15 cellular contexts compared by ENCODE assay signal in the genomic region with DNA sequence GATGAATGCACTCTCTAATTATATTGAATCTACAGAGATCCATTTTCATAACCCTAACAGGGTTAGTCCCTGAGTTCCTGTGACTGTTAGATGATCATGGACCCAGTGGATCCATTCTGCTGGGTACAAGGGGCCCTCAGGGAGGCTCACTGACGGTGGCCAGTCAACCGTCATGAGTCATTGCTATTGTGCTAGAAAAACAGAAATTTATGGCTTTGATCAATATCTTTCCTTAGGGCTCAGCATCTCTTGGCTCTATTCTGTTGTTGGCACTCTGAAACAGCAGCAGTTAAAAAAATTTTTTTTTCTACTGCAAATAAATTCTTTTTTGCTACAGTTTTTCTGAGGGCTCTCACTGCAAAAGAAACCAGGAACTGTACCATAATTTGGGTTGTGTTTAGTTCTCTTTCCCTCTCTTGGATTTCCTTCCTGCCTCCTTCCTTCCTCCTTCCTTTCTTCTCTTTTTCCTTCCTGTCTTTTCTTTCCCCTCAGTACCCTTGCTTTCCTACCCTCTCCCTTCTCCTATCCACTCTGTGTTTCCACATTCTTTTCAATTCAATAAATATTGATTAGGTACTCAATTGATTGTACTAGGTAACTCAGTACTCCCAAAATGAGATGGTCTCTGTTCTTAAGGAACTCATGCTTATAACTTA. TPM values are rescaled to one million over a fixed set of nuclear protein-coding genes. Genes with fewer than 3 reads are reported as not detected.
DNase-seq lines count a peak whose midpoint lies in the region; ATAC-seq, FAIRE-seq and TF ChIP-seq lines count a peak whose summit lies in the region.
"Had no signal": no experiment of that assay in that cellular context is flagged by ENCODE, and none has a peak within 500 bp of the region (broad histone marks: within the 10 kb centered on the region; RNA-seq: fewer than 3 reads in every experiment).

No MANE protein-coding gene starts in this region.

- TF ChIP-seq CTCF in SK-N-SH (IDR thresholded peaks at IDR 0.05) (no peak), PC-3 (conservative IDR thresholded peaks at IDR 0.05; ENCODE audit: low read depth, low read length) (no peak), endothelial cell of umbilical vein (IDR thresholded peaks at IDR 0.05; ENCODE audit: extremely low read depth in 1 of 2, insufficient read depth in 1 of 2, low read depth in 1 of 2, low read length in 2 of 2) (no peak), MM.1S (IDR thresholded peaks at IDR 0.05; ENCODE audit: low read length) (no peak)

- H3K36me3 ChIP-seq in SK-N-SH (replicated peaks in 1 of 2; ENCODE audit: control insufficient read depth in 1 of 2, insufficient read depth in 2 of 2, low read length in 1 of 2) (no peaks in the 10 kb centered on the region), PC-3 (ENCODE audit: low read depth, low read length) (no peaks in the 10 kb centered on the region), endothelial cell of umbilical vein (ENCODE audit: control insufficient read depth in 2 of 2, extremely low read depth in 1 of 2, insufficient read depth in 2 of 2, low read length in 2 of 2) (no peaks in the 10 kb centered on the region), MM.1S (replicated peaks; ENCODE audit: insufficient read depth, low read length) (no peaks in the 10 kb centered on the region)
- H3K36me3 ChIP-seq: HAP-1 had no signal

- CTCF ChIA-PET in SK-N-SH (lab: Yijun Ruan, JAX) (interaction anchor here (3.6 kb wide), 1 partner anchor 112 kb away, joined by 23 read pairs; no protein-coding TSS in a partner anchor), PC-3 (lab: Charles Lee) (no interaction called here), endothelial cell of umbilical vein (lab: Charles Lee) (interaction anchor here (4.2 kb wide), 1 partner anchor 17 kb away, joined by 30 read pairs; no protein-coding TSS in a partner anchor)

- H3K4me1 ChIP-seq in SK-N-SH (ENCODE audit: control insufficient read depth in 1 of 2, insufficient read depth in 2 of 2, low read depth in 1 of 2, low read length in 1 of 2) (peaks cover 28 to 45% of the 10 kb centered on the region in 2 experiments), PC-3 (ENCODE audit: insufficient read depth, low read length) (peaks cover 43% of the 10 kb centered on the region), endothelial cell of umbilical vein (ENCODE audit: control insufficient read depth, extremely low read depth, insufficient read depth, low read length) (peaks cover 21% of the 10 kb centered on the region), MM.1S (ENCODE audit: low read length) (no peaks in the 10 kb centered on the region)

- BruUV-seq in PC-3 (replicated peaks; lab: Mats Ljungman, UMichigan) (no TSS peak), endothelial cell of umbilical vein (replicated peaks; lab: Mats Ljungman, UMichigan) (no TSS peak)

- H3K9me3 ChIP-seq in SK-N-SH (no peaks in the 10 kb centered on the region), PC-3 (ENCODE audit: low read length) (no peaks in the 10 kb centered on the region), endothelial cell of umbilical vein (replicated peaks; ENCODE audit: control insufficient read depth, insufficient read depth, low read length) (no peaks in the 10 kb centered on the region), MM.1S (replicated peaks; ENCODE audit: insufficient read depth, low read length) (no peaks in the 10 kb centered on the region)
- H3K9me3 ChIP-seq: HAP-1 had no signal

- POLR2A ChIA-PET in SK-N-SH (lab: Yijun Ruan, JAX): no interaction called here
- POLR2A ChIA-PET in PC-3 (lab: Charles Lee; ENCODE audit: unreplicated experiment): no interaction called here
- POLR2A ChIA-PET in endothelial cell of umbilical vein (lab: Charles Lee): no interaction called here

- H3K4me3 ChIP-seq in SK-N-SH (ENCODE audit: low read depth in 2 of 2, low read length in 1 of 2): no peak overlapping the region
- no peak overlapping the region for H3K4me3 ChIP-seq in PC-3 (ENCODE audit: low read length)
- H3K4me3 ChIP-seq in endothelial cell of umbilical vein (replicated peaks in 1 of 3; ENCODE audit: insufficient read depth in 1 of 3, low read depth in 1 of 3, low read length in 3 of 3): no peak overlapping the region
- H3K4me3 ChIP-seq in MM.1S (ENCODE audit: low read length): no peak overlapping the region
- H3K4me3 ChIP-seq: HAP-1 had no signal

- H2AFZ ChIP-seq in SK-N-SH (ENCODE audit: low read depth) (no peak overlapping the region), PC-3 (ENCODE audit: low read length) (no peak overlapping the region), endothelial cell of umbilical vein (ENCODE audit: low read depth, low read length) (no peak overlapping the region), MM.1S (ENCODE audit: low read length) (no peak overlapping the region)

- H3K27ac ChIP-seq in SK-N-SH (ENCODE audit: low read depth in 2 of 2, low read length in 1 of 2) (peak overlapping the region in 1 of 2 experiments; percentile 68; a peak in 2 of 4 replicates), PC-3 (ENCODE audit: low read length) (no peak overlapping the region), endothelial cell of umbilical vein (ENCODE audit: insufficient read depth, low read depth, low read length) (no peak overlapping the region), caudate nucleus (ENCODE audit: low read depth, low read length) (no peak overlapping the region), MM.1S (ENCODE audit: low read length) (no peak overlapping the region)
- H3K27ac ChIP-seq: 22Rv1, RWPE1 had no signal

- dilution Hi-C loops in endothelial cell of umbilical vein (cut with MboI; ENCODE audit: extremely low pct_ligation_motif_present, low sequenced_read_pairs): no loop called here

- no peak for TF ChIP-seq POLR2A in endothelial cell of umbilical vein (IDR thresholded peaks at IDR 0.05; ENCODE audit: low read depth, low read length)

- DNase-seq in SK-N-SH (no peak), PC-3 (peak; percentile 45), endothelial cell of umbilical vein (ENCODE audit: low read depth, low spot score) (no peak), GM19240 (ENCODE audit: insufficient read length, low spot score) (no peak), caudate nucleus (lab: John Stamatoyannopoulos, UW) (no peak), MM.1S (no peak)
- DNase-seq: CD8-positive, alpha-beta T cell; NCI-H187 treated with DMSO at 0.1 percent for 48 hours; NCI-H226; SIG-M5 had no signal

- no peaks in the 10 kb centered on the region for H3K9me1 ChIP-seq in endothelial cell of umbilical vein (replicated peaks; ENCODE audit: control insufficient read depth, extremely low read depth, insufficient read depth, low read length)

- peaks cover 24% of the 10 kb centered on the region for H3F3A ChIP-seq in SK-N-SH (replicated peaks; ENCODE audit: insufficient read depth)
- H3F3A ChIP-seq in PC-3 (ENCODE audit: low read length, unreplicated experiment): no peaks in the 10 kb centered on the region
- no peaks in the 10 kb centered on the region for H3F3A ChIP-seq in MM.1S (ENCODE audit: insufficient read depth, low read length)

- ATAC-seq in SK-N-SH treated with all-trans-retinoic acid at 6 μM for 48 hours (no peak), PC-3 (no peak), HG02884 (IDR thresholded peaks at IDR 0.05; ENCODE audit: unreplicated experiment) (no peak)
- ATAC-seq: CD8-positive, alpha-beta T cell had no signal

- TF ChIP-seq EP300 in SK-N-SH (IDR thresholded peaks at IDR 0.05; ENCODE audit: borderline replicate concordance in 1 of 2, low read depth in 1 of 2, low read length in 1 of 2): peak in 1 of 2 experiments; percentile 58; a peak in 1 of 4 replicates

- H3K4me2 ChIP-seq in SK-N-SH: peak overlapping the region; percentile 23; the same call in 1 of the 2 replicates
- H3K4me2 ChIP-seq in PC-3 (ENCODE audit: low read length): no peak overlapping the region
- H3K4me2 ChIP-seq in endothelial cell of umbilical vein (ENCODE audit: insufficient read depth, low read length): no peak overlapping the region
- H3K4me2 ChIP-seq in MM.1S (ENCODE audit: low read depth, low read length): no peak overlapping the region

- no peaks in the 10 kb centered on the region for H3K27me3 ChIP-seq in SK-N-SH (ENCODE audit: insufficient read depth)
- no peaks in the 10 kb centered on the region for H3K27me3 ChIP-seq in PC-3 (ENCODE audit: low read length)
- peaks cover 3 to 9% of the 10 kb centered on the region in 2 experiments for H3K27me3 ChIP-seq in endothelial cell of umbilical vein (ENCODE audit: control insufficient read depth in 2 of 2, insufficient read depth in 2 of 2, low read length in 2 of 2)
- no peaks in the 10 kb centered on the region for H3K27me3 ChIP-seq in MM.1S (replicated peaks; ENCODE audit: insufficient read depth, low read length)

- no peaks in the 10 kb centered on the region for H3K9me2 ChIP-seq in SK-N-SH
- no peaks in the 10 kb centered on the region for H3K9me2 ChIP-seq in PC-3 (replicated peaks; ENCODE audit: low read length)
- H3K9me2 ChIP-seq in MM.1S (replicated peaks; ENCODE audit: insufficient read depth, low read length): no peaks in the 10 kb centered on the region

- FAIRE-seq in endothelial cell of umbilical vein (lab: Jason Lieb, UNC): no peak

- H3K9ac ChIP-seq in SK-N-SH (peak overlapping the region; percentile 3; the same call in 1 of the 2 replicates), PC-3 (ENCODE audit: low read length) (no peak overlapping the region), endothelial cell of umbilical vein (replicated peaks; ENCODE audit: extremely low read depth, insufficient read depth, low read length) (no peak overlapping the region), MM.1S (ENCODE audit: low read length) (no peak overlapping the region)

- intact Hi-C loops in PC-3 (cut with micrococcal nuclease) (loop anchor here (10.0 kb wide), 1 partner anchor 438 kb away; no protein-coding TSS in a partner anchor), endothelial cell of umbilical vein (cut with micrococcal nuclease) (loop anchor here (5.0 kb wide), 1 partner anchor 435 kb away; no protein-coding TSS in a partner anchor)

- no peaks in the 10 kb centered on the region for H4K20me1 ChIP-seq in SK-N-SH (ENCODE audit: insufficient read depth)
- H4K20me1 ChIP-seq in PC-3 (ENCODE audit: low read length): no peaks in the 10 kb centered on the region
- H4K20me1 ChIP-seq in endothelial cell of umbilical vein (replicated peaks; ENCODE audit: control insufficient read depth, extremely low read depth, insufficient read depth, low read length): no peaks in the 10 kb centered on the region
- H4K20me1 ChIP-seq in MM.1S (ENCODE audit: insufficient read depth, low read length): no peaks in the 10 kb centered on the region

- no peak for TF ChIP-seq RAD21 in SK-N-SH (IDR thresholded peaks at IDR 0.05; ENCODE audit: low read length)

- WGBS in SK-N-SH (ENCODE audit: low lambda C conversion rate): 39% methylated on average over 2 of the region's 2 CpGs

- no peaks in the 10 kb centered on the region for H3K79me2 ChIP-seq in SK-N-SH (ENCODE audit: insufficient read depth)
- H3K79me2 ChIP-seq in PC-3 (ENCODE audit: low read length): no peaks in the 10 kb centered on the region
- H3K79me2 ChIP-seq in endothelial cell of umbilical vein (ENCODE audit: control insufficient read depth, insufficient read depth, low read length): no peaks in the 10 kb centered on the region
- no peaks in the 10 kb centered on the region for H3K79me2 ChIP-seq in MM.1S (ENCODE audit: low read length)

RNA-seq across cellular contexts. Expression of gene UTP25, which starts 49.5 kb away (rescaled TPM):
- polyA plus RNA-seq in SK-N-SH (2012; rRNA removed) (6.3 and 9.3 TPM in 2 replicates), endothelial cell of umbilical vein (5.9 and 6.6 TPM in 2 replicates)
- polyA plus RNA-seq in SK-N-SH (2012; cell fraction: cytosol; rRNA removed): 6.3 and 7.1 TPM in 2 replicates
- 8.9 and 16.0 TPM in 2 replicates for polyA plus RNA-seq in SK-N-SH (2012; cell fraction: nucleus; rRNA removed)
- total RNA-seq in PC-3 (2014; rRNA removed) (14.3 and 15.3 TPM in 2 replicates), endothelial cell of umbilical vein (10.5 and 11.7 TPM in 2 replicates)
- polyA plus RNA-seq in endothelial cell of umbilical vein (2011; cell fraction: cytosol; rRNA removed): 5.3 and 5.7 TPM in 2 replicates
- 23.9 and 27.8 TPM in 2 replicates for polyA plus RNA-seq in endothelial cell of umbilical vein (2011; cell fraction: nucleus; rRNA removed)
- polyA plus RNA-seq in endothelial cell of umbilical vein (2012): 6.5 and 9.0 TPM in 2 replicates
- 20.9 and 22.0 TPM in 2 replicates for polyA minus RNA-seq in endothelial cell of umbilical vein
- polyA minus RNA-seq in endothelial cell of umbilical vein (2011; cell fraction: cytosol; rRNA and poly(A)+ RNA removed): 10.0 TPM
- 47.3 and 73.9 TPM in 2 replicates for polyA minus RNA-seq in endothelial cell of umbilical vein (2011; cell fraction: nucleus; rRNA and poly(A)+ RNA removed)
